ENCODE assay signal across 8 cellular contexts in the genomic region with DNA sequence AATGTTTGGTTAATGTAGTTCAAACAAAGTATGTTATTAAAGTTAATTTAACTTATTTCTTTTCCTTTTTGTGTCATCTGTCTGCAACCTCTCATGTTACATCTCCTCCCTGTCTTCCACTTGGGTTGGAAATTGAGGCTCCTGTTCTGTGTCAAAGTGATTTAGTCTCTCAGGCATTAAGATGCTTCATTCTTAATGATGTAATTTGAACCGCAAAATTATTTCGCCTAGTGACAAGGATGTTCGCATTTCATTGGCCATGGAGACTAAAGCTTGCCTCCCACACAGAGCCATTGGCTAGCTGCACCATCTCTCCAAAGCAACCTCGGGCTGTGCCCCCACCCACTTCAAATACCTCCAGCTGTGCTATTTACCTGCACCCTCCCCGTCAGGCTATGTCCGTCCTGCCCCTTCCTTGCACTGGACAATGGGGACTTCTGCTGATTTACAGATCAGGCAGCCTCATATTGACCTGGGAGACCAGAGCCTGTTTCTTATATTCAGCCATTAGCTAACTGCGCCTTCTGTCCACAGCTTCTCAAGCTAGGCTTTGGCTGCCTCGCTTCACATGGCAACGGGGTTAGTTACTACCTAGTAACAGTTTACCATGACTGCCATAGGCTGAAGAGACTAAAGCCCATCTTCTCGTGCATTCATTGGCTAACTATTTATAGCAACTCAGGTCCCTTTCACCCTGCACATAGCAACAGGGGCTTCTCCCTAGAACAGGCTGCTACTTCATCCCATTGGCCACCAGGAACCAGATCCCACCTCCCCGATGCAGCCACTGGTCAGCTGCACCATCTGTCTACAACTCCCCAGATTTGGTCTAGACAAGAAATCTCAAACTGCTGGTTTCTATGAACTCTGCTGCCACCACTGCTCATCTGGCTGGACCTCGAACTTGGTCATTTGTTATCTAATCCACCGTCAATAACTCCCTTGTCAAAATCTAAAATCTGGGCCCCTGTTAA. TPM values are rescaled to one million over a fixed set of nuclear protein-coding genes. Genes with fewer than 3 reads are reported as not detected.
DNase-seq lines count a peak whose midpoint lies in the region; ATAC-seq, FAIRE-seq and TF ChIP-seq lines count a peak whose summit lies in the region.

No MANE protein-coding gene starts in this region.

- peak; percentile 9 for DNase-seq in activated CD4-positive, alpha-beta T cell treated with anti-CD3 and anti-CD28 coated beads, Interleukin-2, amount 50 U/mL, for 1 hour
- no peak for DNase-seq in activated CD4-positive, alpha-beta T cell treated with anti-CD3 and anti-CD28 coated beads, Interleukin-2, amount 50 U/mL, for 48 hours
- peak; percentile 95 for DNase-seq in GM23338 (ENCODE audit: low spot score)
- peak; percentile 93 for DNase-seq in LHCN-M2 (ENCODE audit: low read depth)
- DNase-seq in SHP77 (lab: John Stamatoyannopoulos, UW): peak; percentile 81 to 88
- DNase-seq in islet precursor cell: peak; percentile 96

- no peaks in the 10 kb centered on the region for H3K36me3 ChIP-seq in GM23338 (ENCODE audit: insufficient read depth)
- H3K36me3 ChIP-seq in skeletal muscle tissue (ENCODE audit: control insufficient read depth in 3 of 3, insufficient read depth in 3 of 3, low read length in 3 of 3): no peaks in the 10 kb centered on the region

- peaks cover 2% of the 10 kb centered on the region for H3K27me3 Mint-ChIP-seq in GM23338 (ENCODE audit: insufficient read depth, low read depth, poor library complexity)

- peak in 1 of 2 experiments; percentile 42; a peak in 2 of 4 replicates for TF ChIP-seq CTCF in GM23338 (conservative IDR thresholded peaks at IDR 0.05; ENCODE audit: low read depth in 2 of 2)

- no peaks in the 10 kb centered on the region for H3K79me2 ChIP-seq in GM23338 (replicated peaks; ENCODE audit: insufficient read depth)

- H3F3A ChIP-seq in GM23338 (replicated peaks; ENCODE audit: low read depth): no peaks in the 10 kb centered on the region

- peaks cover 11% of the 10 kb centered on the region for H3K4me1 Mint-ChIP-seq in GM23338

- peak; percentile 83 for FAIRE-seq in colon (lab: Jason Lieb, UNC)

- H3K4me3 Mint-ChIP-seq in GM23338: peak overlapping the region; percentile 84

- no peaks in the 10 kb centered on the region for H3K36me3 Mint-ChIP-seq in GM23338 (ENCODE audit: low read depth)

- H3K4me2 ChIP-seq in GM23338: peak overlapping the region; percentile 39

- H3K4me1 ChIP-seq in GM23338 (ENCODE audit: insufficient read depth) (0 out of 2 replicates have a peak, but pooled peaks cover 3% of the 10 kb centered on the region), skeletal muscle tissue (ENCODE audit: control insufficient read depth in 3 of 3, insufficient read depth in 3 of 3, low read length in 3 of 3) (peaks cover 0 to 8% (median 2%) of the 10 kb centered on the region in 3 donors)

- H3K27ac Mint-ChIP-seq in GM23338: peak overlapping the region; percentile 98

- no peak overlapping the region for H2AFZ ChIP-seq in GM23338

- H3K4me3 ChIP-seq in GM23338 (peak overlapping the region; percentile 38), skeletal muscle tissue (ENCODE audit: low read length in 3 of 3) (peak overlapping the region; percentile 68 to 69 (median 68))

- ATAC-seq in GM23338: peak; percentile 88

- no peaks in the 10 kb centered on the region; the same call in 1 of the 3 replicates for H3K9me3 Mint-ChIP-seq in GM23338

- H3K27me3 ChIP-seq in GM23338 (ENCODE audit: insufficient read depth): no peaks in the 10 kb centered on the region
- no peaks in the 10 kb centered on the region for H3K27me3 ChIP-seq in skeletal muscle tissue (ENCODE audit: control insufficient read depth in 3 of 3, insufficient read depth in 3 of 3, low read length in 3 of 3)

- H4K20me1 ChIP-seq in GM23338 (replicated peaks; ENCODE audit: insufficient read depth): no peaks in the 10 kb centered on the region

- H3K9me2 ChIP-seq in GM23338 (ENCODE audit: insufficient read depth): no peaks in the 10 kb centered on the region

- H3K9ac ChIP-seq in skeletal muscle tissue (ENCODE audit: low read depth in 1 of 3, low read length in 3 of 3): peak overlapping the region in 2 of 3 donors; percentile 76 to 79

- H3K27ac ChIP-seq in GM23338 (ENCODE audit: low read depth) (peak overlapping the region; percentile 81), skeletal muscle tissue (ENCODE audit: low read depth, low read length) (peak overlapping the region; percentile 79)

- H3K9me3 ChIP-seq in skeletal muscle tissue (ENCODE audit: control insufficient read depth in 3 of 3, low read length in 3 of 3): peaks cover 0 to 3% (median 0%) of the 10 kb centered on the region in 3 donors

TF ChIP-seq in GM23338, 12 proteins besides CTCF, POLR2A, EP300 and RAD21:
- TF ChIP-seq EZH2phosphoT487 (IDR thresholded peaks at IDR 0.05; ENCODE audit: unreplicated experiment): no peak
- 0 out of 2 replicates have a peak, but pooled peaks have one; percentile 2 for TF ChIP-seq CREB1 (CRISPR knock-in tag; IDR thresholded peaks at IDR 0.05; ENCODE audit: low read depth)

RNA-seq across cellular contexts. Expression of a gene that starts 8.6 kb away (rescaled TPM):
- 1.2 and 1.5 TPM in 2 replicates for total RNA-seq in GM23338 (2014; rRNA removed; shearing (Covaris generic))
- 0.68 and 0.70 TPM in 2 replicates for polyA plus RNA-seq in GM23338 (2016; fragmentation: Nextera tagmentation; extraction: Ambion mirVana)
- 0.06 TPM in 1 of 2 replicates, not detected in the other for total RNA-seq in LHCN-M2 (2014; rRNA removed)
- polyA plus RNA-seq in LHCN-M2 (2012): 0.02 TPM
- total RNA-seq in skeletal muscle tissue: 0.52 TPM

Comparison
In these comparisons a context has a peak if more than half of its experiments do, and no peak if none do; other contexts are left out.
1. DNase-seq: peak in activated CD4-positive, alpha-beta T cell treated with anti-CD3 and anti-CD28 coated beads, Interleukin-2, amount 50 U/mL, for 1 hour (single experiment), GM23338 (single experiment), LHCN-M2 (single experiment), SHP77 (2 of 2) and islet precursor cell (single experiment); none in activated CD4-positive, alpha-beta T cell treated with anti-CD3 and anti-CD28 coated beads, Interleukin-2, amount 50 U/mL, for 48 hours (0 of 2).